In the genomic region with DNA sequence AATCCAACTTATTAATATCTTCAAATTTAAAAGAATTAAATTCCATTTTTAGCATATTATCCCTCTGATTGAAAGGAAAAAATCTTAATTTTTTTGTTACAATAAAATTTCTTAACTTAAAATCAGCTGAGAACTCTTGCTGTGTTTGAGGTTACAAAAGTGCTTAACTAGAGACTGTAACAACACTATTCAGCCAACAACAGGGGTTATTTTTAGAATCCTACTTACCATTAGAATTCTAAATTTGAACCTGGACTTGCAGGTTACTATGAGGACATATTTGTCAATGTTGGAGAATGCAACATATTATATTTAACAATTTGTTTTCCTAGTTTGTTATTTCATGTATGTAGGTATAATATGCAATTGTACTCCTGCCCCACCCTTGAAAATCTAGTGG, we compare ENCODE assay signal across 27 cellular contexts.
"Had no signal": no experiment of that assay in that cellular context is flagged by ENCODE, and none has a peak within 500 bp of the region (broad histone marks: within the 10 kb centered on the region; RNA-seq: fewer than 3 reads in every experiment).

No MANE protein-coding gene starts in this region.

- H3K27ac ChIP-seq: neutrophil, pancreas, prostate gland, right lobe of liver, sigmoid colon, suprapubic skin, testis, tibial artery, transverse colon, upper lobe of right lung, uterus had no signal

- ATAC-seq: naive thymus-derived CD8-positive, alpha-beta T cell; natural killer cell treated with Interleukin-12 subunit alpha and Interleukin-12 subunit beta and Interleukin-15 and Interleukin-18, amount 100 ng/mL, for 72 hours; pancreas; right lobe of liver; stimulated activated memory B cell treated with anti-CD40 and anti-IgM and Interleukin-4, amounts not matched to agents 10 μg/mL and 1 μg/mL and 100 μg/mL, for 72 hours; stimulated activated naive CD8-positive, alpha-beta T cell treated with anti-CD3 and anti-CD28 coated beads, Interleukin-15, amount 100 ng/mL, for 72 hours; stimulated activated naive CD8-positive, alpha-beta T cell treated with anti-CD3 and anti-CD28 coated beads, Interleukin-15, Interleukin-2, amounts not matched to agents 100 U/mL and 50 U/mL, for 24 hours; upper lobe of right lung had no signal

- H3K4me1 ChIP-seq: suprapubic skin, tibial artery, transverse colon, upper lobe of right lung, uterus had no signal

- H3K36me3 ChIP-seq: neutrophil, pancreas, prostate gland, right lobe of liver, sigmoid colon, suprapubic skin, tibial artery, transverse colon, upper lobe of right lung, uterus had no signal

- DNase-seq: naive thymus-derived CD8-positive, alpha-beta T cell; nephron progenitor cell; nucleus accumbens; pancreas; retina; right cardiac atrium; right lobe of liver; sigmoid colon; small intestine; stimulated activated CD4-positive, alpha-beta T cell treated with anti-CD3 and anti-CD28 coated beads, Interleukin-15, amount 100 ng/mL, for 24 hours; stimulated activated CD4-positive, alpha-beta T cell treated with anti-CD3 and anti-CD28 coated beads, Interleukin-4, amount 100 ng/mL, for 1 hour; stimulated activated CD4-positive, alpha-beta T cell treated with anti-CD3 and anti-CD28 coated beads, Interleukin-4, amount 100 ng/mL, for 4 hours; stimulated activated CD8-positive, alpha-beta memory T cell treated with anti-CD3 and anti-CD28 coated beads, Interleukin-4, amount 100 ng/mL, for 48 hours; stimulated activated naive CD4-positive, alpha-beta T cell; stimulated activated naive CD8-positive, alpha-beta T cell treated with anti-CD3 and anti-CD28 coated beads, Interleukin-15, amount 100 ng/mL, for 72 hours; stimulated activated naive CD8-positive, alpha-beta T cell treated with anti-CD3 and anti-CD28 coated beads, Interleukin-15, Interleukin-2, amounts not matched to agents 100 U/mL and 50 U/mL, for 24 hours; substantia nigra; testis; tibial artery; transverse colon; upper lobe of right lung; uterus had no signal

- H3K9me3 ChIP-seq: neutrophil, pancreas, prostate gland, right lobe of liver, sigmoid colon, suprapubic skin, testis, tibial artery, transverse colon, upper lobe of right lung, uterus had no signal

- H3K4me3 ChIP-seq: pancreas, prostate gland, right lobe of liver, sigmoid colon, suprapubic skin, testis, tibial artery, transverse colon, upper lobe of right lung, uterus had no signal

- H3K27me3 ChIP-seq: neutrophil, pancreas, right lobe of liver, sigmoid colon, suprapubic skin, testis, tibial artery, transverse colon, upper lobe of right lung, uterus had no signal
